In genomic region chr19:39171479-39172465, GRCh38 we compare ENCODE assay signal across 19 cellular contexts. TPM values are rescaled to one million over a fixed set of nuclear protein-coding genes. Genes with fewer than 3 reads are reported as not detected.
"Had no signal": no experiment of that assay in that cellular context is flagged by ENCODE, and none has a peak within 500 bp of the region (broad histone marks: within the 10 kb centered on the region; RNA-seq: fewer than 3 reads in every experiment).

No MANE protein-coding gene starts in this region.

- H3K4me3 ChIP-seq: ascending aorta, colonic mucosa, lung, right atrium auricular region, smooth muscle cell had no signal

- H3K4me2 ChIP-seq: smooth muscle cell had no signal

- H3K27ac ChIP-seq: ascending aorta, colonic mucosa, neutrophil, right atrium auricular region had no signal

- H3K9me3 ChIP-seq: ascending aorta, colonic mucosa, neutrophil, right atrium auricular region had no signal

- H3K27me3 ChIP-seq: ascending aorta, colonic mucosa, neutrophil, right atrium auricular region had no signal

- ATAC-seq: activated CD8-positive, alpha-beta T cell treated with anti-CD3 and anti-CD28 coated beads for 36 hours; activated naive CD8-positive, alpha-beta T cell treated with anti-CD3 and anti-CD28 coated beads, Interleukin-2, amount 50 U/mL, for 24 hours had no signal

- DNase-seq: activated CD8-positive, alpha-beta memory T cell treated with anti-CD3 and anti-CD28 coated beads, Interleukin-2, amount 50 U/mL, for 4 hours; activated CD8-positive, alpha-beta T cell treated with anti-CD3 and anti-CD28 coated beads for 36 hours; activated naive CD4-positive, alpha-beta T cell treated with Interleukin-2 at 50 U/mL for 16 hours; activated naive CD8-positive, alpha-beta T cell treated with anti-CD3 and anti-CD28 coated beads, Interleukin-2, amount 50 U/mL, for 24 hours; colonic mucosa; effector CD4-positive, alpha-beta T cell; hippocampal formation; kidney glomerular epithelial cell; naive B cell; stimulated activated naive CD4-positive, alpha-beta T cell; trophoblast cell had no signal

RNA-seq across cellular contexts. Expression of gene NCCRP1, which starts 25.0 kb away (rescaled TPM):
- total RNA-seq: activated CD8-positive, alpha-beta T cell treated with anti-CD3 and anti-CD28 coated beads for 36 hours; ascending aorta; cardiac septum; colonic mucosa; frontal cortex; posterior vena cava; right atrium auricular region had no signal

RNA-seq across cellular contexts. Expression of gene SYCN, which starts 32.3 kb away (rescaled TPM):
- total RNA-seq: activated CD8-positive, alpha-beta T cell treated with anti-CD3 and anti-CD28 coated beads for 36 hours; ascending aorta; cardiac septum; frontal cortex; lung; posterior vena cava; right atrium auricular region; smooth muscle cell had no signal
- polyA plus RNA-seq: smooth muscle cell had no signal
